Comparison of ENCODE assay signal across 29 cellular contexts in genomic region chr11:2131371-2132228, GRCh38. TPM values are rescaled to one million over a fixed set of nuclear protein-coding genes. Genes with fewer than 3 reads are reported as not detected.
DNase-seq lines count a peak whose midpoint lies in the region; ATAC-seq, FAIRE-seq and TF ChIP-seq lines count a peak whose summit lies in the region.
"Had no signal": no experiment of that assay in that cellular context is flagged by ENCODE, and none has a peak within 500 bp of the region (broad histone marks: within the 10 kb centered on the region; RNA-seq: fewer than 3 reads in every experiment).

No MANE protein-coding gene starts in this region.

- peak; percentile 13 for DNase-seq in left ventricle myocardium superior
- no peak for DNase-seq in left cardiac atrium
- DNase-seq in bronchial epithelial cell (ENCODE audit: low read depth) = no peak
- no peak for DNase-seq in neural crest cell (ENCODE audit: low read depth, low spot score)
- no peak for DNase-seq in type B pancreatic cell (ENCODE audit: extremely low spot score, unreplicated experiment)
- no peak for DNase-seq in stimulated activated naive CD8-positive, alpha-beta T cell treated with anti-CD3 and anti-CD28 coated beads, Interleukin-15, Interleukin-2, amounts not matched to agents 100 U/mL and 50 U/mL, for 24 hours
- DNase-seq in NCI-H2227 treated with DMSO at 0.1 percent for 48 hours (lab: John Stamatoyannopoulos, UW) = no peak
- DNase-seq in small intestine = no peak
- DNase-seq: activated CD8-positive, alpha-beta T cell treated with anti-CD3 and anti-CD28 coated beads, Interleukin-2, amount 10 ng/mL, durations not matched to agents 7 days and 5 days; DND-41; effector CD4-positive, alpha-beta T cell; hypothalamus; left colon; mammary epithelial cell; NCI-H1417; NCI-H2081 treated with DMSO at 0.1 percent for 48 hours; NCI-H748 treated with DMSO at 0.1 percent for 48 hours; testis; uterus had no signal

- H3K27me3 Mint-ChIP-seq in neural crest cell (ENCODE audit: low read depth) = peaks cover 46% of the 10 kb centered on the region
- peaks cover 32% of the 10 kb centered on the region for H3K27me3 Mint-ChIP-seq in type B pancreatic cell

- no peaks in the 10 kb centered on the region for H3K36me3 Mint-ChIP-seq in neural crest cell (ENCODE audit: low read depth)
- H3K36me3 Mint-ChIP-seq in type B pancreatic cell = peaks cover 21% of the 10 kb centered on the region
- H3K36me3 Mint-ChIP-seq: CD14-positive monocyte had no signal

- H3K4me3 ChIP-seq in bronchial epithelial cell (ENCODE audit: low read depth, low read length) = no peak overlapping the region
- H3K4me3 ChIP-seq in small intestine (ENCODE audit: low read depth in 1 of 2, low read length in 2 of 2) = no peak overlapping the region
- H3K4me3 ChIP-seq: breast epithelium, skin epidermis, testis, uterus had no signal

- H3K9me3 ChIP-seq in small intestine (ENCODE audit: control insufficient read depth, low read depth) = no peaks in the 10 kb centered on the region
- H3K9me3 ChIP-seq: breast epithelium, testis, uterus had no signal

- H3K4me1 Mint-ChIP-seq in neural crest cell (peaks cover 11% of the 10 kb centered on the region), type B pancreatic cell (ENCODE audit: unreplicated experiment) (peaks cover 8% of the 10 kb centered on the region)
- H3K4me1 Mint-ChIP-seq: CD14-positive monocyte had no signal

- no peaks in the 10 kb centered on the region for H3K4me1 ChIP-seq in small intestine (ENCODE audit: control insufficient read depth in 2 of 2, insufficient read depth in 1 of 2, low read depth in 1 of 2, low read length in 1 of 2)
- H3K4me1 ChIP-seq: breast epithelium, testis, uterus had no signal

- ATAC-seq in left ventricle myocardium superior (no peak), left cardiac atrium (no peak)
- ATAC-seq in stimulated activated naive CD8-positive, alpha-beta T cell treated with anti-CD3 and anti-CD28 coated beads, Interleukin-15, Interleukin-2, amounts not matched to agents 100 U/mL and 50 U/mL, for 24 hours = no peak
- ATAC-seq: activated CD8-positive, alpha-beta T cell treated with anti-CD3 and anti-CD28 coated beads, Interleukin-2, amount 10 ng/mL, durations not matched to agents 7 days and 5 days; activated naive CD4-positive, alpha-beta T cell treated with anti-CD3 and anti-CD28 coated beads, Interleukin-2, amount 50 U/mL, for 72 hours; left colon had no signal

- FAIRE-seq in bronchial epithelial cell (lab: Jason Lieb, UNC) (peak; percentile 100), small intestine (lab: Jason Lieb, UNC) (no peak)
- FAIRE-seq: A204.1 had no signal

- H3K27ac Mint-ChIP-seq in neural crest cell (ENCODE audit: unreplicated experiment) = peak overlapping the region; percentile 64
- H3K27ac Mint-ChIP-seq in type B pancreatic cell = peak overlapping the region; percentile 83
- H3K27ac Mint-ChIP-seq: activated CD8-positive, alpha-beta T cell treated with anti-CD3 and anti-CD28 coated beads, Interleukin-2, amount 10 ng/mL, durations not matched to agents 7 days and 5 days; activated naive CD4-positive, alpha-beta T cell treated with anti-CD3 and anti-CD28 coated beads, Interleukin-2, amount 50 U/mL, for 72 hours; CD14-positive monocyte; stimulated activated naive CD8-positive, alpha-beta T cell treated with anti-CD3 and anti-CD28 coated beads, Interleukin-15, Interleukin-2, amounts not matched to agents 100 ng/mL and 50 ng/mL, for 24 hours; T-helper 2 cell treated with Interferon-gamma antibody and Interleukin-4, amounts not matched to agents 5 μg/mL and 100 μg/mL, for 36 hours had no signal

- H3K36me3 ChIP-seq in bronchial epithelial cell (ENCODE audit: control insufficient read depth, insufficient read depth, low read length) (no peaks in the 10 kb centered on the region), small intestine (ENCODE audit: control insufficient read depth in 2 of 2, insufficient read depth in 2 of 2, low read length in 2 of 2) (no peaks in the 10 kb centered on the region)
- H3K36me3 ChIP-seq: breast epithelium, uterus had no signal

- no peaks in the 10 kb centered on the region for H3K9me3 Mint-ChIP-seq in neural crest cell
- no peaks in the 10 kb centered on the region for H3K9me3 Mint-ChIP-seq in type B pancreatic cell

- H3K27ac ChIP-seq in small intestine (ENCODE audit: low read depth in 1 of 2, low read length in 1 of 2) = no peak overlapping the region
- H3K27ac ChIP-seq: breast epithelium, epithelial cell of prostate, skin epidermis, testis, uterus had no signal

- H3K27me3 ChIP-seq in bronchial epithelial cell (ENCODE audit: control insufficient read depth, insufficient read depth, low read length) (peaks cover 5% of the 10 kb centered on the region), small intestine (ENCODE audit: control insufficient read depth in 2 of 2, insufficient read depth in 2 of 2, low read length in 2 of 2) (peaks cover 5 to 7% of the 10 kb centered on the region in 2 donors)
- H3K27me3 ChIP-seq: testis, uterus had no signal

- TF ChIP-seq CTCF in bronchial epithelial cell (IDR thresholded peaks at IDR 0.05; ENCODE audit: insufficient read depth, low read length, severe bottlenecking) = no peak
- no peak for TF ChIP-seq CTCF in neural crest cell (conservative IDR thresholded peaks at IDR 0.05)
- no peak for TF ChIP-seq CTCF in type B pancreatic cell (conservative IDR thresholded peaks at IDR 0.05)

- intact Hi-C loops in left ventricle myocardium superior (cut with micrococcal nuclease) = no loop called here
- intact Hi-C loops in left cardiac atrium (cut with DNase I) = no loop called here

- H3K4me3 Mint-ChIP-seq in neural crest cell = no peak overlapping the region
- peak overlapping the region; percentile 71 for H3K4me3 Mint-ChIP-seq in type B pancreatic cell
- H3K4me3 Mint-ChIP-seq: activated CD8-positive, alpha-beta T cell treated with anti-CD3 and anti-CD28 coated beads, Interleukin-2, amount 10 ng/mL, durations not matched to agents 7 days and 5 days; stimulated activated naive CD8-positive, alpha-beta T cell treated with anti-CD3 and anti-CD28 coated beads, Interleukin-15, Interleukin-2, amounts not matched to agents 100 ng/mL and 50 ng/mL, for 24 hours; T-helper 2 cell treated with Interferon-gamma antibody and Interleukin-4, amounts not matched to agents 5 μg/mL and 100 μg/mL, for 36 hours had no signal

- WGBS in small intestine, 3 donors = 83 to 91% (median 84%) methylated on average over 28 of the region's 28 CpGs

RNA-seq across cellular contexts. Expression of gene IGF2, which starts 7.6 kb away (rescaled TPM):
- total RNA-seq in left ventricle myocardium superior (88.2 TPM), left cardiac atrium (100 to 1,000 TPM in 1 of 2 donors, 10 to 100 TPM in 1; 94.3 to 114 TPM), bronchial epithelial cell (1.0 and 6.6 TPM in 2 replicates), neural crest cell (19.0 and 20.1 TPM in 2 replicates), type B pancreatic cell (ENCODE audit: low replicate concordance) (2,350 and 3,865 TPM in 2 replicates)
- polyA plus RNA-seq in small intestine = 10 to 100 TPM in 1 of 3 donors, under 1 TPM in 2; 0.45 to 20.4 (median 0.81) TPM
- total RNA-seq: activated CD8-positive, alpha-beta T cell treated with anti-CD3 and anti-CD28 coated beads, Interleukin-2, amount 10 ng/mL, durations not matched to agents 7 days and 5 days had no signal
- polyA plus RNA-seq: CD14-positive monocyte had no signal

RNA-seq across cellular contexts. Expression of gene INS, which starts 29.4 kb away (rescaled TPM):
- total RNA-seq in left ventricle myocardium superior (not detected), left cardiac atrium (not detected), bronchial epithelial cell (not detected in 2 replicates), neural crest cell (not detected in 2 replicates), type B pancreatic cell (ENCODE audit: low replicate concordance) (1,584 and 3,976 TPM in 2 replicates)
- 100 to 1,000 TPM in 1 of 3 donors, 10 to 100 TPM in 1, under 1 TPM in 1; 0.58 to 124 (median 60.8) TPM for polyA plus RNA-seq in small intestine
- total RNA-seq: activated CD8-positive, alpha-beta T cell treated with anti-CD3 and anti-CD28 coated beads, Interleukin-2, amount 10 ng/mL, durations not matched to agents 7 days and 5 days; activated naive CD4-positive, alpha-beta T cell treated with anti-CD3 and anti-CD28 coated beads, Interleukin-2, amount 50 U/mL, for 72 hours; breast epithelium; H7; mammary epithelial cell; pulmonary artery endothelial cell; testis; uterus had no signal
- polyA plus RNA-seq: CD14-positive monocyte, mammary epithelial cell had no signal

RNA-seq across cellular contexts. Expression of gene TH, which starts 40.0 kb away (rescaled TPM):
- total RNA-seq in left ventricle myocardium superior (not detected), left cardiac atrium (not detected), bronchial epithelial cell (under 0.01 and 0.13 TPM in 2 replicates), neural crest cell (0.61 and 0.68 TPM in 2 replicates), type B pancreatic cell (ENCODE audit: low replicate concordance) (2.2 and 11.1 TPM in 2 replicates)
- polyA plus RNA-seq in small intestine = 1 to 10 TPM in 1 of 3 donors, not detected in 2; 1.7 TPM
- total RNA-seq: activated CD8-positive, alpha-beta T cell treated with anti-CD3 and anti-CD28 coated beads, Interleukin-2, amount 10 ng/mL, durations not matched to agents 7 days and 5 days; activated naive CD4-positive, alpha-beta T cell treated with anti-CD3 and anti-CD28 coated beads, Interleukin-2, amount 50 U/mL, for 72 hours; breast epithelium; H7; left colon; pulmonary artery endothelial cell had no signal
- polyA plus RNA-seq: CD14-positive monocyte had no signal

Comparison
In these comparisons a context has a peak if more than half of its experiments do, and no peak if none do; other contexts are left out.
1. RNA of gene IGF2, which starts 7.6 kb away (total RNA-seq): 2,350 to 3,865 TPM in type B pancreatic cell; 94.3 to 114 TPM in left cardiac atrium, 88.2 TPM in left ventricle myocardium superior (single experiment), 19.0 to 20.1 TPM in neural crest cell and 1.0 to 6.6 TPM in bronchial epithelial cell; every median in the first group is over 10 times any median in the second.
2. RNA of gene INS, which starts 29.4 kb away (total RNA-seq): 1,584 to 3,976 TPM in type B pancreatic cell; not detected in neural crest cell, not detected in left ventricle myocardium superior (single experiment), not detected in left cardiac atrium and not detected in bronchial epithelial cell; every median in the first group is over 1,000 times any median in the second.